ENCODE assay signal across 20 cellular contexts in the genomic region with DNA sequence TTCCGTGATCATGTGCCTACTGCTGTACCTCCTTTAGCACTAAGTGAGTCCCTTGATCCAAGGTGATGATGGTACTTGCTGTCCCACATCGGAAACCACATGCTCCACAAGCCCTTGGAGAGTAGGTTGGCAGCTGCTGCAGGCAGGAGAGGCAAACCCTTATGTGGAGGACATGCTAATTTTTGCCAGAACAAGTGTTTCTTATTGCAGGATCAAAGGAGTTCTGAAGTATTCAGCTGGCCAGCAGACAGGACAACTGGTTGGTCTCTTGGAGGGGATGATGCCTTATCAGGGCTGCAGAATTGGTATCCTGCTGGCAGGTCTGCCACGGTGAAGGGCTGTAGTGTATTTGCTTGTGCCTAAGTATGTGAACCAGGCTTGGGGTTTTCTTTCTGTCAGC. TPM values are rescaled to one million over a fixed set of nuclear protein-coding genes. Genes with fewer than 3 reads are reported as not detected.
DNase-seq lines count a peak whose midpoint lies in the region; ATAC-seq lines count a peak whose summit lies in the region.
"Had no signal": no experiment of that assay in that cellular context is flagged by ENCODE, and none has a peak within 500 bp of the region (broad histone marks: within the 10 kb centered on the region; RNA-seq: fewer than 3 reads in every experiment).

No MANE protein-coding gene starts in this region.

- H3K27me3 ChIP-seq in BLaER1 treated with 17β-estradiol and CSF1 and Interleukin-3, amounts not matched to agents 10 nM and 100 nM, result no peaks in the 10 kb centered on the region
- H3K27me3 ChIP-seq: SJSA1, tibial nerve had no signal

- H4K20me1 ChIP-seq in BLaER1 treated with 17β-estradiol and CSF1 and Interleukin-3, amounts not matched to agents 10 nM and 100 nM, result peaks cover 29 to 100% (median 62%) of the 10 kb centered on the region in 11 experiments

- H3K36me3 ChIP-seq in BLaER1 treated with 17β-estradiol and CSF1 and Interleukin-3, amounts not matched to agents 10 nM and 100 nM, result peaks cover 71 to 98% (median 87%) of the 10 kb centered on the region in 11 experiments

- H3K9me3 ChIP-seq in BLaER1 treated with 17β-estradiol and CSF1 and Interleukin-3, amounts not matched to agents 10 nM and 100 nM (replicated peaks in 1 of 11), result peaks cover 0 to 26% (median 7%) of the 10 kb centered on the region in 11 experiments; a peak in 12 of 22 replicates
- H3K9me3 ChIP-seq: SJSA1, tibial nerve had no signal

- H3K4me1 ChIP-seq in BLaER1 treated with 17β-estradiol and CSF1 and Interleukin-3, amounts not matched to agents 10 nM and 100 nM, result peaks cover 21 to 44% (median 34%) of the 10 kb centered on the region in 10 experiments; a peak in 19 of 20 replicates
- H3K4me1 ChIP-seq: tibial nerve had no signal

- no peak overlapping the region for H3K9ac ChIP-seq in BLaER1 treated with 17β-estradiol and CSF1 and Interleukin-3, amounts not matched to agents 10 nM and 100 nM
- H3K9ac ChIP-seq: KMS-11 had no signal

- peak overlapping the region in 8 of 11 experiments; percentile 3 to 59 (median 36); a peak in 14 of 22 replicates for H3K4me2 ChIP-seq in BLaER1 treated with 17β-estradiol and CSF1 and Interleukin-3, amounts not matched to agents 10 nM and 100 nM
- H3K4me2 ChIP-seq: KMS-11 had no signal

- H3K27ac ChIP-seq in BLaER1 treated with 17β-estradiol and CSF1 and Interleukin-3, amounts not matched to agents 10 nM and 100 nM, result no peak overlapping the region
- H3K27ac ChIP-seq: KMS-11, SJSA1, skin epidermis, tibial nerve had no signal

- no peak overlapping the region for H3K4me3 ChIP-seq in BLaER1 treated with 17β-estradiol and CSF1 and Interleukin-3, amounts not matched to agents 10 nM and 100 nM
- H3K4me3 ChIP-seq: SJSA1, skin epidermis, tibial nerve had no signal

- DNase-seq in NCI-H2171 treated with DMSO at 0.1 percent for 48 hours (lab: John Stamatoyannopoulos, UW), result peak; percentile 58
- DNase-seq in NCI-H2171 (lab: John Stamatoyannopoulos, UW), result no peak
- peak; percentile 82 for DNase-seq in NCI-H510A (lab: John Stamatoyannopoulos, UW)
- DNase-seq in myocyte (ENCODE audit: low read depth), result peak; percentile 92
- DNase-seq in AG08396 (ENCODE audit: low spot score), result no peak
- DNase-seq in amygdala (lab: John Stamatoyannopoulos, UW), result no peak
- DNase-seq: activated CD4-positive, alpha-beta T cell treated with anti-CD3 and anti-CD28 coated beads for 1 hour; activated T-cell treated with anti-CD3 and anti-CD28 coated beads for 4 hours; anterior cingulate cortex; COR-L47; GF-D8; NCI-H1092; NCI-H2227 treated with DMSO at 0.1 percent for 48 hours; stimulated activated CD4-positive, alpha-beta T cell treated with anti-CD3 and anti-CD28 coated beads, Interleukin-4, amount 100 ng/mL, for 4 hours had no signal

- no peak for ATAC-seq in HG03565 (IDR thresholded peaks at IDR 0.05; ENCODE audit: unreplicated experiment)

RNA-seq across cellular contexts. Expression of gene NACAD, which starts 36.8 kb away (rescaled TPM):
- 1.2 and 1.6 TPM in 2 replicates for total RNA-seq in myocyte
- 5.0 TPM for polyA plus RNA-seq in myocyte (2012)

RNA-seq across cellular contexts. Expression of gene CCM2, which starts 52.0 kb away (rescaled TPM):
- 95.6 and 113 TPM in 2 replicates for total RNA-seq in myocyte
- polyA plus RNA-seq in myocyte (2012), result 107 TPM

RNA-seq across cellular contexts. Expression of gene TBRG4, which starts 59.5 kb away (rescaled TPM):
- total RNA-seq in myocyte, result 98.0 and 107 TPM in 2 replicates
- 74.4 TPM for polyA plus RNA-seq in myocyte (2012)

Comparison
In these comparisons a context has a peak if more than half of its experiments do, and no peak if none do; other contexts are left out.
1. DNase-seq: peak in NCI-H2171 treated with DMSO at 0.1 percent for 48 hours (single experiment), NCI-H510A (single experiment) and myocyte (single experiment); none in NCI-H2171 (single experiment), AG08396 (single experiment) and amygdala (0 of 56).